Comparison of ENCODE assay signal across 7 cellular contexts in genomic region chr20:5113615-5113986, GRCh38. TPM values are rescaled to one million over a fixed set of nuclear protein-coding genes. Genes with fewer than 3 reads are reported as not detected.
DNase-seq lines count a peak whose midpoint lies in the region; ATAC-seq and TF ChIP-seq lines count a peak whose summit lies in the region.

No MANE protein-coding gene starts in this region.

- no peaks in the 10 kb centered on the region for H3K9me3 Mint-ChIP-seq in activated B cell treated with CpG ODN at 0.5 μM for 24 hours
- no peaks in the 10 kb centered on the region for H3K9me3 Mint-ChIP-seq in stimulated activated effector memory CD8-positive, alpha-beta T cell treated with anti-CD3 and anti-CD28 coated beads, Interleukin-12 subunit alpha, Interleukin-12 subunit beta, amount 100 ng/mL, for 72 hours

- no peaks in the 10 kb centered on the region for H3K27me3 ChIP-seq in hepatocyte

- TF ChIP-seq CTCF in HFF-Myc (IDR thresholded peaks at IDR 0.05; ENCODE audit: low read depth, low read length, missing control alignments) (no peak), activated B cell treated with CpG ODN at 0.5 μM for 24 hours (IDR thresholded peaks at IDR 0.05) (no peak), hepatocyte (IDR thresholded peaks at IDR 0.05; ENCODE audit: poor library complexity) (no peak)

- CTCF ChIA-PET in activated B cell treated with CpG ODN at 0.5 μM for 24 hours (lab: Charles Lee), result no interaction called here

- H3K4me3 ChIP-seq in HFF-Myc (replicated peaks; ENCODE audit: low read depth, low read length) (peak overlapping the region; percentile 97), hepatocyte (peak overlapping the region; percentile 88)

- no peaks in the 10 kb centered on the region for H3K9me3 ChIP-seq in hepatocyte (ENCODE audit: low read depth)

- H3K4me1 ChIP-seq in hepatocyte (ENCODE audit: insufficient read depth), result peaks cover 13% of the 10 kb centered on the region

- no peaks in the 10 kb centered on the region for H3K36me3 ChIP-seq in hepatocyte (replicated peaks; ENCODE audit: insufficient read depth, low read depth)

- POLR2A ChIA-PET in activated B cell treated with CpG ODN at 0.5 μM for 24 hours (lab: Charles Lee), result no interaction called here

- no peaks in the 10 kb centered on the region for H3K27me3 Mint-ChIP-seq in activated B cell treated with CpG ODN at 0.5 μM for 24 hours

- H3K27ac ChIP-seq in hepatocyte, result peak overlapping the region; percentile 97

- peaks cover 3% of the 10 kb centered on the region for H4K20me1 ChIP-seq in hepatocyte (ENCODE audit: insufficient read depth, poor library complexity, severe bottlenecking)

- peak overlapping the region; percentile 91 for H3K4me3 Mint-ChIP-seq in activated B cell treated with CpG ODN at 0.5 μM for 24 hours
- peak overlapping the region; percentile 86 for H3K4me3 Mint-ChIP-seq in stimulated activated effector memory CD8-positive, alpha-beta T cell treated with anti-CD3 and anti-CD28 coated beads, Interleukin-12 subunit alpha, Interleukin-12 subunit beta, amount 100 ng/mL, for 72 hours

- H3K27ac Mint-ChIP-seq in activated B cell treated with CpG ODN at 0.5 μM for 24 hours, result peak overlapping the region; percentile 88
- H3K27ac Mint-ChIP-seq in stimulated activated effector memory CD8-positive, alpha-beta T cell treated with anti-CD3 and anti-CD28 coated beads, Interleukin-12 subunit alpha, Interleukin-12 subunit beta, amount 100 ng/mL, for 72 hours, result peak overlapping the region; percentile 96

- ATAC-seq in activated B cell treated with CpG ODN at 0.5 μM for 24 hours (ENCODE audit: low read depth) (no peak), HG02840 (IDR thresholded peaks at IDR 0.05; ENCODE audit: low FRiP score, unreplicated experiment) (no peak), sciatic nerve (no peak)
- no peak for ATAC-seq in stimulated activated effector memory CD8-positive, alpha-beta T cell treated with anti-CD3 and anti-CD28 coated beads, Interleukin-12 subunit alpha, Interleukin-12 subunit beta, amount 100 ng/mL, for 72 hours

- H3K79me2 ChIP-seq in hepatocyte, result peaks cover 45% of the 10 kb centered on the region

- peak overlapping the region; percentile 90 for H3K4me2 ChIP-seq in hepatocyte

- WGBS in hepatocyte (ENCODE audit: low lambda C conversion rate, missing lambda C conversion rate), result 68% methylated on average over 3 of the region's 3 CpGs

- peaks cover 26% of the 10 kb centered on the region for H3K4me1 Mint-ChIP-seq in activated B cell treated with CpG ODN at 0.5 μM for 24 hours
- peaks cover 22% of the 10 kb centered on the region for H3K4me1 Mint-ChIP-seq in stimulated activated effector memory CD8-positive, alpha-beta T cell treated with anti-CD3 and anti-CD28 coated beads, Interleukin-12 subunit alpha, Interleukin-12 subunit beta, amount 100 ng/mL, for 72 hours

- no peak for DNase-seq in HFF-Myc (ENCODE audit: extremely low read depth, low read depth)
- no peak for DNase-seq in activated B cell treated with CpG ODN at 0.5 μM for 24 hours
- DNase-seq in hepatocyte (ENCODE audit: low spot score), result no peak
- no peak for DNase-seq in stimulated activated effector memory CD8-positive, alpha-beta T cell treated with anti-CD3 and anti-CD28 coated beads, Interleukin-12 subunit alpha, Interleukin-12 subunit beta, amount 100 ng/mL, for 72 hours (ENCODE audit: low spot score in 2 of 2)
- no peak for DNase-seq in sciatic nerve (ENCODE audit: low spot score)
- no peak for DNase-seq in cerebellar cortex (ENCODE audit: low spot score)

- intact Hi-C loops in activated B cell treated with CpG ODN at 0.5 μM for 24 hours (cut with micrococcal nuclease) (no loop called here), sciatic nerve (cut with DNase I) (no loop called here)

- H3K36me3 Mint-ChIP-seq in activated B cell treated with CpG ODN at 0.5 μM for 24 hours (ENCODE audit: low read depth), result peaks cover 61% of the 10 kb centered on the region
- peaks cover 99% of the 10 kb centered on the region for H3K36me3 Mint-ChIP-seq in stimulated activated effector memory CD8-positive, alpha-beta T cell treated with anti-CD3 and anti-CD28 coated beads, Interleukin-12 subunit alpha, Interleukin-12 subunit beta, amount 100 ng/mL, for 72 hours

- H2AFZ ChIP-seq in hepatocyte, result peak overlapping the region; percentile 97

- H3K9me2 ChIP-seq in hepatocyte (replicated peaks; ENCODE audit: insufficient read depth), result no peaks in the 10 kb centered on the region

RNA-seq across cellular contexts. Expression of gene TMEM230, which starts 0.7 kb away (rescaled TPM):
- total RNA-seq in activated B cell treated with CpG ODN at 0.5 μM for 24 hours, result 72.4 and 76.5 TPM in 2 replicates
- total RNA-seq in hepatocyte, result 116 and 117 TPM in 2 replicates
- 130 and 136 TPM in 2 replicates for polyA plus RNA-seq in hepatocyte
- 85.5 TPM for total RNA-seq in sciatic nerve

RNA-seq across cellular contexts. Expression of gene PCNA, which starts 6.2 kb away (rescaled TPM):
- 62.0 and 69.9 TPM in 2 replicates for total RNA-seq in activated B cell treated with CpG ODN at 0.5 μM for 24 hours
- total RNA-seq in hepatocyte, result 83.3 and 85.6 TPM in 2 replicates
- polyA plus RNA-seq in hepatocyte, result 38.0 and 47.2 TPM in 2 replicates
- 22.3 TPM for total RNA-seq in sciatic nerve

RNA-seq across cellular contexts. Expression of gene CDS2, which starts 13.2 kb away (rescaled TPM):
- total RNA-seq in activated B cell treated with CpG ODN at 0.5 μM for 24 hours, result 32.4 and 37.4 TPM in 2 replicates
- 27.0 and 32.3 TPM in 2 replicates for total RNA-seq in hepatocyte
- 36.6 and 48.9 TPM in 2 replicates for polyA plus RNA-seq in hepatocyte
- 62.7 TPM for total RNA-seq in sciatic nerve
